ENCODE assay signal across 11 cellular contexts in the genomic region with DNA sequence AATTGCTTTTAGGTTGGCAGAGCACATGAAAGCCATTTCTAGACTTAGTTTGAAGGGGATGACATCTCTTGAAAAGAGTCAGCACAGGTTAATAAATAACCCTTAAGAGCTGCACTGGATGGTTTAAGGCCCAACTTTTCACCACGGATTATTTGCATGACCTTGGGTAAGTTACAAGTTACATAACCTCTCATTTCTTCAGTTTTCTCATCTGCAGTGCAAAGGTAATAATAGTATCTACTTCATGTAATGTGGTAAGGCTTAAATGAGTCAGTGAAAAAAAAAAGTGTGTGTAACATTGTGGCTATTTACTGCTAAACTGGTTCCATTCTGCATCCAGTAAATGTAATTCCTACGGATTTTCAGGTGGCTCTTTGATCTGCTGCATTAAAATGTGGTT.
DNase-seq lines count a peak whose midpoint lies in the region; ATAC-seq, FAIRE-seq and TF ChIP-seq lines count a peak whose summit lies in the region.
"Had no signal": no experiment of that assay in that cellular context is flagged by ENCODE, and none has a peak within 500 bp of the region (broad histone marks: within the 10 kb centered on the region; RNA-seq: fewer than 3 reads in every experiment).

No MANE protein-coding gene starts in this region.

- H3K4me3 Mint-ChIP-seq in osteocyte (ENCODE audit: unreplicated experiment) = no peak overlapping the region
- H3K4me3 Mint-ChIP-seq: activated naive CD8-positive, alpha-beta T cell treated with anti-CD3 and anti-CD28 coated beads for 36 hours had no signal

- ATAC-seq in GM19372 (IDR thresholded peaks at IDR 0.05; ENCODE audit: low read depth, unreplicated experiment) (peak; percentile 87), HG02870 (IDR thresholded peaks at IDR 0.05; ENCODE audit: unreplicated experiment) (peak; percentile 95), HG03575 (IDR thresholded peaks at IDR 0.05; ENCODE audit: extremely low read depth, insufficient number of reproducible peaks, low FRiP score, unreplicated experiment) (peak; percentile 99)

- H3K9me3 ChIP-seq in small intestine (ENCODE audit: control insufficient read depth, low read depth) = no peaks in the 10 kb centered on the region
- H3K9me3 ChIP-seq: sigmoid colon had no signal

- no peaks in the 10 kb centered on the region for H3K27me3 Mint-ChIP-seq in osteocyte (ENCODE audit: unreplicated experiment)
- H3K27me3 Mint-ChIP-seq: activated naive CD8-positive, alpha-beta T cell treated with anti-CD3 and anti-CD28 coated beads for 36 hours had no signal

- DNase-seq in small intestine (peak; percentile 19), osteocyte (ENCODE audit: extremely low spot score, unreplicated experiment) (no peak), HUDEP-2 (lab: John Stamatoyannopoulos, UW; ENCODE audit: unreplicated experiment in 76 of 76) (no peak), cerebellum (ENCODE audit: low spot score) (no peak)
- DNase-seq: activated naive CD8-positive, alpha-beta T cell treated with anti-CD3 and anti-CD28 coated beads for 36 hours; HCEC 1CT; sigmoid colon had no signal

- no peaks in the 10 kb centered on the region for H3K9me3 Mint-ChIP-seq in osteocyte (ENCODE audit: unreplicated experiment)

- no peaks in the 10 kb centered on the region for H3K36me3 Mint-ChIP-seq in osteocyte (ENCODE audit: unreplicated experiment)
- H3K36me3 Mint-ChIP-seq: activated naive CD8-positive, alpha-beta T cell treated with anti-CD3 and anti-CD28 coated beads for 36 hours had no signal

- 43 to 66% (median 49%) methylated on average over 2 of the region's 2 CpGs for WGBS in small intestine, 3 donors

- H3K4me1 Mint-ChIP-seq in osteocyte (ENCODE audit: unreplicated experiment) = peaks cover 24% of the 10 kb centered on the region
- H3K4me1 Mint-ChIP-seq: activated naive CD8-positive, alpha-beta T cell treated with anti-CD3 and anti-CD28 coated beads for 36 hours had no signal

- FAIRE-seq in small intestine (lab: Jason Lieb, UNC) = no peak
- FAIRE-seq: islet of Langerhans had no signal

- H3K4me3 ChIP-seq in small intestine (ENCODE audit: low read depth in 1 of 2, low read length in 2 of 2) = no peak overlapping the region
- H3K4me3 ChIP-seq: sigmoid colon had no signal

- H3K27ac Mint-ChIP-seq in osteocyte (ENCODE audit: unreplicated experiment) = no peak overlapping the region
- H3K27ac Mint-ChIP-seq: activated naive CD8-positive, alpha-beta T cell treated with anti-CD3 and anti-CD28 coated beads for 36 hours had no signal

- TF ChIP-seq CTCF in osteocyte (IDR thresholded peaks at IDR 0.05) = no peak

- no peaks in the 10 kb centered on the region for H3K36me3 ChIP-seq in small intestine (ENCODE audit: control insufficient read depth in 2 of 2, insufficient read depth in 2 of 2, low read length in 2 of 2)
- H3K36me3 ChIP-seq: sigmoid colon had no signal

- no peaks in the 10 kb centered on the region for H3K27me3 ChIP-seq in small intestine (ENCODE audit: control insufficient read depth in 2 of 2, insufficient read depth in 2 of 2, low read length in 2 of 2)
- H3K27me3 ChIP-seq: sigmoid colon had no signal

- H3K4me1 ChIP-seq in small intestine (ENCODE audit: control insufficient read depth in 2 of 2, insufficient read depth in 1 of 2, low read depth in 1 of 2, low read length in 1 of 2) = no peaks in the 10 kb centered on the region

- H3K27ac ChIP-seq in small intestine (ENCODE audit: low read depth in 1 of 2, low read length in 1 of 2) = no peak overlapping the region
- H3K27ac ChIP-seq: sigmoid colon had no signal
